12 cellular contexts compared by ENCODE assay signal in genomic region chr3:14378415-14378814, GRCh38. TPM values are rescaled to one million over a fixed set of nuclear protein-coding genes. Genes with fewer than 3 reads are reported as not detected.
DNase-seq lines count a peak whose midpoint lies in the region; ATAC-seq and TF ChIP-seq lines count a peak whose summit lies in the region.
"Had no signal": no experiment of that assay in that cellular context is flagged by ENCODE, and none has a peak within 500 bp of the region (broad histone marks: within the 10 kb centered on the region; RNA-seq: fewer than 3 reads in every experiment).

No MANE protein-coding gene starts in this region.

- POLR2A ChIA-PET in CD8-positive, alpha-beta T cell (lab: Charles Lee) = interaction anchor here (1.0 kb wide), 2 partner anchors 14 to 46 kb away, joined by 3 read pairs; no protein-coding TSS in a partner anchor

- no peak overlapping the region for H3K27ac ChIP-seq in CD8-positive, alpha-beta T cell (ENCODE audit: low read depth, low read length)
- H3K27ac ChIP-seq in adrenal gland = no peak overlapping the region

- WGBS in adrenal gland, 4 donors = 56 to 83% (median 70%) methylated on average over 4 of the region's 4 CpGs

- no peaks in the 10 kb centered on the region for H3K27me3 Mint-ChIP-seq in CD8-positive, alpha-beta T cell (ENCODE audit: low read depth)
- H3K27me3 Mint-ChIP-seq in HFFc6 (ENCODE audit: insufficient read depth) = peaks cover 14% of the 10 kb centered on the region
- peaks cover 8 to 20% of the 10 kb centered on the region in 2 donors for H3K27me3 Mint-ChIP-seq in natural killer cell treated with Interleukin-12 subunit alpha and Interleukin-12 subunit beta and Interleukin-15 and Interleukin-18, amount 100 ng/mL, for 72 hours
- H3K27me3 Mint-ChIP-seq: activated naive CD8-positive, alpha-beta T cell had no signal

- peaks cover 21% of the 10 kb centered on the region for H3K4me1 Mint-ChIP-seq in CD8-positive, alpha-beta T cell (ENCODE audit: low read depth)
- H3K4me1 Mint-ChIP-seq in HFFc6 (ENCODE audit: low read depth) = peaks cover 6% of the 10 kb centered on the region; the same call in 1 of the 2 replicates
- peaks cover 31 to 37% of the 10 kb centered on the region in 2 donors for H3K4me1 Mint-ChIP-seq in natural killer cell treated with Interleukin-12 subunit alpha and Interleukin-12 subunit beta and Interleukin-15 and Interleukin-18, amount 100 ng/mL, for 72 hours (ENCODE audit: low read depth in 2 of 2)

- DNase-seq in CD8-positive, alpha-beta T cell = no peak
- DNase-seq in HFFc6 (peak; percentile 12), adrenal gland (peak in 4 of 7 donors; percentile 42 to 65 (median 46)), anterior cingulate cortex (lab: John Stamatoyannopoulos, UW) (no peak)
- no peak for DNase-seq in natural killer cell treated with Interleukin-12 subunit alpha and Interleukin-12 subunit beta and Interleukin-15 and Interleukin-18, amount 100 ng/mL, for 72 hours (ENCODE audit: low spot score)
- DNase-seq in stimulated activated naive CD4-positive, alpha-beta T cell treated with Interleukin-2 at 50 U/mL for 16 hours (lab: John Stamatoyannopoulos, UW) = no peak
- DNase-seq: DMS79, NCI-H1930, NCI-H524 treated with DMSO at 0.1 percent for 48 hours had no signal

- peak; percentile 8 for ATAC-seq in CD8-positive, alpha-beta T cell
- ATAC-seq in natural killer cell treated with Interleukin-12 subunit alpha and Interleukin-12 subunit beta and Interleukin-15 and Interleukin-18, amount 100 ng/mL, for 72 hours = no peak
- ATAC-seq in activated CD4-positive, CD25-positive, alpha-beta regulatory T cell treated with anti-CD3 and anti-CD28 coated beads, Interleukin-2, amount 50 U/mL, for 24 hours = no peak
- ATAC-seq: Panc1 had no signal

- TF ChIP-seq CTCF in CD8-positive, alpha-beta T cell (IDR thresholded peaks at IDR 0.05) = no peak
- TF ChIP-seq CTCF in HFFc6 (IDR thresholded peaks at IDR 0.05) (no peak), adrenal gland (IDR thresholded peaks at IDR 0.05) (no peak)

- no peak overlapping the region for H3K4me3 ChIP-seq in CD8-positive, alpha-beta T cell (ENCODE audit: low read depth, low read length)
- no peak overlapping the region for H3K4me3 ChIP-seq in adrenal gland

- no peaks in the 10 kb centered on the region for H3K9me3 ChIP-seq in CD8-positive, alpha-beta T cell (ENCODE audit: low read length)
- no peaks in the 10 kb centered on the region for H3K9me3 ChIP-seq in adrenal gland (replicated peaks in 1 of 3)

- CTCF ChIA-PET in CD8-positive, alpha-beta T cell (lab: Charles Lee) = interaction anchor here (0.9 to 3.2 kb wide), 3 partner anchors 10 to 117 kb away, joined by 3 to 15 read pairs (median 4); no protein-coding TSS in a partner anchor

- H3K4me1 ChIP-seq in CD8-positive, alpha-beta T cell (ENCODE audit: insufficient read depth, low read length) = peaks cover 16% of the 10 kb centered on the region
- peaks cover 0 to 5% of the 10 kb centered on the region in 2 donors for H3K4me1 ChIP-seq in adrenal gland (replicated peaks in 1 of 2)

- no peaks in the 10 kb centered on the region for H3K36me3 ChIP-seq in CD8-positive, alpha-beta T cell (ENCODE audit: insufficient read depth, low read length)
- H3K36me3 ChIP-seq in adrenal gland (replicated peaks in 1 of 2) = no peaks in the 10 kb centered on the region

- TF ChIP-seq POLR2A in adrenal gland (IDR thresholded peaks at IDR 0.05) = no peak

- H3K36me3 Mint-ChIP-seq in CD8-positive, alpha-beta T cell = no peaks in the 10 kb centered on the region
- H3K36me3 Mint-ChIP-seq in HFFc6 (ENCODE audit: low read depth) = no peaks in the 10 kb centered on the region
- no peaks in the 10 kb centered on the region for H3K36me3 Mint-ChIP-seq in natural killer cell treated with Interleukin-12 subunit alpha and Interleukin-12 subunit beta and Interleukin-15 and Interleukin-18, amount 100 ng/mL, for 72 hours
- H3K36me3 Mint-ChIP-seq: activated naive CD8-positive, alpha-beta T cell had no signal

- H3K27me3 ChIP-seq in CD8-positive, alpha-beta T cell (ENCODE audit: insufficient read depth, low read length) = no peaks in the 10 kb centered on the region
- no peaks in the 10 kb centered on the region for H3K27me3 ChIP-seq in adrenal gland

- H3K9me3 Mint-ChIP-seq in CD8-positive, alpha-beta T cell = peaks cover 7% of the 10 kb centered on the region
- H3K9me3 Mint-ChIP-seq in HFFc6 = no peaks in the 10 kb centered on the region
- no peaks in the 10 kb centered on the region for H3K9me3 Mint-ChIP-seq in natural killer cell treated with Interleukin-12 subunit alpha and Interleukin-12 subunit beta and Interleukin-15 and Interleukin-18, amount 100 ng/mL, for 72 hours

- H3K4me3 Mint-ChIP-seq in CD8-positive, alpha-beta T cell = no peak overlapping the region
- no peak overlapping the region for H3K4me3 Mint-ChIP-seq in HFFc6
- H3K4me3 Mint-ChIP-seq in natural killer cell treated with Interleukin-12 subunit alpha and Interleukin-12 subunit beta and Interleukin-15 and Interleukin-18, amount 100 ng/mL, for 72 hours = peak overlapping the region; percentile 59
- H3K4me3 Mint-ChIP-seq: activated naive CD8-positive, alpha-beta T cell had no signal

- intact Hi-C loops in CD8-positive, alpha-beta T cell (cut with DNase I, micrococcal nuclease) = no loop called here
- intact Hi-C loops in adrenal gland (cut with DNase I) = no loop called here

- peak overlapping the region; percentile 56 for H3K27ac Mint-ChIP-seq in CD8-positive, alpha-beta T cell
- H3K27ac Mint-ChIP-seq in HFFc6 = no peak overlapping the region
- H3K27ac Mint-ChIP-seq in natural killer cell treated with Interleukin-12 subunit alpha and Interleukin-12 subunit beta and Interleukin-15 and Interleukin-18, amount 100 ng/mL, for 72 hours = peak overlapping the region; percentile 67 to 87
- H3K27ac Mint-ChIP-seq: activated naive CD8-positive, alpha-beta T cell had no signal

RNA-seq across cellular contexts. Expression of gene SLC6A6, which starts 24.0 kb away (rescaled TPM):
- total RNA-seq in CD8-positive, alpha-beta T cell = 10 to 100 TPM; 25.8 to 30.9 TPM
- 10 to 100 TPM; 22.5 to 33.0 (median 28.6) TPM for total RNA-seq in HFFc6 (2021; fragmentation: NEBNext Ultra II Directional; extraction: Animal tissue kit (Norgen Biotek cat#: 25700))
- total RNA-seq in adrenal gland = 100 to 1,000 TPM in 3 of 8 donors, 10 to 100 TPM in 5; 71.8 to 197 (median 90.6) TPM
- 10 to 100 TPM; 10.6 to 80.8 (median 13.0) TPM for polyA plus RNA-seq in adrenal gland
- 10 to 100 TPM; 20.4 to 56.7 TPM for total RNA-seq in natural killer cell treated with Interleukin-12 subunit alpha and Interleukin-12 subunit beta and Interleukin-15 and Interleukin-18, amount 100 ng/mL, for 72 hours

Comparison
In these comparisons a context has a peak if more than half of its experiments do, and no peak if none do; other contexts are left out.
1. DNase-seq: peak in HFFc6 (single experiment) and adrenal gland (4 of 7); none in CD8-positive, alpha-beta T cell (0 of 7), natural killer cell treated with Interleukin-12 subunit alpha and Interleukin-12 subunit beta and Interleukin-15 and Interleukin-18, amount 100 ng/mL, for 72 hours (single experiment), stimulated activated naive CD4-positive, alpha-beta T cell treated with Interleukin-2 at 50 U/mL for 16 hours (single experiment) and anterior cingulate cortex (0 of 58).